In genomic region chr18:23237524-23238151, GRCh38 we compare ENCODE assay signal across 8 cellular contexts.
A peak's percentile ranks its signal among the peaks of the same experiment; 100 is the strongest.
DNase-seq lines count a peak whose midpoint lies in the region; ATAC-seq and TF ChIP-seq lines count a peak whose summit lies in the region.

No MANE protein-coding gene starts in this region.

- peak in 3 of 6 experiments; percentile 26 to 36 (median 33) for TF ChIP-seq CTCF in Peyer's patch (IDR thresholded peaks at IDR 0.05)
- TF ChIP-seq CTCF in cardiac fibroblast (IDR thresholded peaks at IDR 0.05; ENCODE audit: low read depth, low read length): peak; percentile 66
- TF ChIP-seq CTCF in left lung (IDR thresholded peaks at IDR 0.05): peak in 1 of 2 donors; percentile 19
- TF ChIP-seq CTCF in A673 (conservative IDR thresholded peaks at IDR 0.05; ENCODE audit: low read depth, low read length): no peak

- POLR2A ChIA-PET in A673 (lab: Charles Lee; ENCODE audit: low non-redundant PET): no interaction called here

- BruUV-seq in A673 (replicated peaks; lab: Mats Ljungman, UMichigan): no TSS peak

- peaks cover 0 to 16% (median 6%) of the 10 kb centered on the region in 4 donors for H3K4me1 ChIP-seq in Peyer's patch
- peaks cover 8 to 23% of the 10 kb centered on the region in 2 donors for H3K4me1 ChIP-seq in left lung
- peaks cover under 1% of the 10 kb centered on the region for H3K4me1 ChIP-seq in A673 (ENCODE audit: insufficient read depth, low read length, poor library complexity, severe bottlenecking)

- intact Hi-C loops in left lung (cut with DNase I): no loop called here
- intact Hi-C loops in A673 (cut with micrococcal nuclease; ENCODE audit: unreplicated experiment): no loop called here

- no peaks in the 10 kb centered on the region for H3K27me3 ChIP-seq in Peyer's patch
- H3K27me3 ChIP-seq in left lung: no peaks in the 10 kb centered on the region
- no peaks in the 10 kb centered on the region for H3K27me3 ChIP-seq in A673 (replicated peaks; ENCODE audit: insufficient read depth, low read depth, low read length, poor library complexity)

- ATAC-seq in GM18505 (IDR thresholded peaks at IDR 0.05; ENCODE audit: unreplicated experiment): peak; percentile 49
- ATAC-seq in HG02610 (IDR thresholded peaks at IDR 0.05; ENCODE audit: unreplicated experiment): peak; percentile 71
- ATAC-seq in left lung: peak; percentile 81

- CTCF ChIA-PET in A673 (lab: Charles Lee): interaction anchor here (0.7 kb wide), 1 partner anchor 107 kb away, joined by 3 read pairs; no protein-coding TSS in a partner anchor

- DNase-seq in Peyer's patch (peak; percentile 35 to 72 (median 69)), cardiac fibroblast (ENCODE audit: low read depth in 2 of 2) (peak; percentile 65 to 67), left lung (peak; percentile 73 to 88), NCI-H1417 treated with DMSO at 0.1 percent for 48 hours (lab: John Stamatoyannopoulos, UW) (no peak), A673 (ENCODE audit: low spot score) (no peak)
- peak; percentile 38 to 45 for DNase-seq in stimulated activated CD8-positive, alpha-beta memory T cell treated with anti-CD3 and anti-CD28 coated beads, Interleukin-15, amount 100 ng/mL, for 48 hours (ENCODE audit: low read depth in 2 of 2)

- H3K36me3 ChIP-seq in Peyer's patch: peaks cover 0 to 4% (median 0%) of the 10 kb centered on the region in 3 donors
- no peaks in the 10 kb centered on the region for H3K36me3 ChIP-seq in left lung
- no peaks in the 10 kb centered on the region for H3K36me3 ChIP-seq in A673 (ENCODE audit: insufficient read depth, low read length, poor library complexity, severe bottlenecking)

- peak overlapping the region; percentile 14 to 48 (median 38) for H3K4me3 ChIP-seq in Peyer's patch
- H3K4me3 ChIP-seq in cardiac fibroblast (replicated peaks in 1 of 2; ENCODE audit: low read depth in 2 of 2, low read length in 2 of 2): peak overlapping the region in 1 of 2 donors; percentile 30
- H3K4me3 ChIP-seq in left lung: peak overlapping the region in 1 of 2 donors; percentile 29
- no peak overlapping the region for H3K4me3 ChIP-seq in A673 (ENCODE audit: low read depth, low read length, poor library complexity, severe bottlenecking)

- H3K9me3 ChIP-seq in Peyer's patch (peaks cover 0 to 3% (median 0%) of the 10 kb centered on the region in 4 donors), left lung (no peaks in the 10 kb centered on the region), A673 (ENCODE audit: low read depth, low read length, poor library complexity, severe bottlenecking) (no peaks in the 10 kb centered on the region)

- TF ChIP-seq POLR2A in GM18505 (IDR thresholded peaks at IDR 0.05; ENCODE audit: borderline replicate concordance, extremely low read depth, insufficient read depth, insufficient read length) (peak; percentile 46), Peyer's patch (IDR thresholded peaks at IDR 0.05) (no peak)

- H3K27ac ChIP-seq in Peyer's patch: peak overlapping the region; percentile 58 to 79 (median 66)
- H3K27ac ChIP-seq in left lung: peak overlapping the region; percentile 79 to 83
- no peak overlapping the region for H3K27ac ChIP-seq in A673 (ENCODE audit: low read depth, low read length, poor library complexity, severe bottlenecking)

Comparison
In these comparisons a context has a peak if more than half of its experiments do, and no peak if none do; other contexts are left out.
1. DNase-seq: peak in Peyer's patch (3 of 3), cardiac fibroblast (2 of 2), left lung (2 of 2) and stimulated activated CD8-positive, alpha-beta memory T cell treated with anti-CD3 and anti-CD28 coated beads, Interleukin-15, amount 100 ng/mL, for 48 hours (2 of 2); none in NCI-H1417 treated with DMSO at 0.1 percent for 48 hours (single experiment) and A673 (single experiment).
2. Peak in every context shown above with its lines, with median percentiles within 50 percentile points of each other: ATAC-seq.